25 cellular contexts compared by ENCODE assay signal in genomic region chr18:56738184-56738583, GRCh38.
"Had no signal": no experiment of that assay in that cellular context is flagged by ENCODE, and none has a peak within 500 bp of the region (broad histone marks: within the 10 kb centered on the region; RNA-seq: fewer than 3 reads in every experiment).

No MANE protein-coding gene starts in this region.

- H3K4me1 ChIP-seq: gastroesophageal sphincter, neural progenitor cell, prostate gland, sigmoid colon, stomach, thyroid gland, vagina had no signal

- H3K79me2 ChIP-seq: hepatocyte had no signal

- H3K36me3 ChIP-seq: gastroesophageal sphincter, neural progenitor cell, prostate gland, thyroid gland, vagina had no signal

- H3K27ac ChIP-seq: epithelial cell of prostate, gastroesophageal sphincter, heart left ventricle, hepatocyte, neural progenitor cell, prostate gland, sigmoid colon, stomach, thyroid gland, vagina had no signal

- ATAC-seq: esophagus mucosa; gastroesophageal sphincter; heart left ventricle; left lobe of liver; mucosa of descending colon; naive thymus-derived CD4-positive, alpha-beta T cell; right cardiac atrium; stimulated activated effector memory CD8-positive, alpha-beta T cell treated with anti-CD3 and anti-CD28 coated beads, Interleukin-12 subunit alpha, Interleukin-12 subunit beta, amount 100 ng/mL, for 72 hours had no signal

- H3K9me3 ChIP-seq: gastroesophageal sphincter, mucosa of descending colon, prostate gland, sigmoid colon, stomach, thyroid gland, vagina had no signal

- DNase-seq: effector CD8-positive, alpha-beta T cell; endodermal cell; foreskin fibroblast; heart left ventricle; kidney; mucosa of descending colon; naive thymus-derived CD4-positive, alpha-beta T cell; right cardiac atrium; sigmoid colon; stimulated activated CD4-positive, alpha-beta T cell treated with anti-CD3 and anti-CD28 coated beads, Interleukin-2, amount 100 ng/mL, for 24 hours; stimulated activated CD4-positive, alpha-beta T cell treated with anti-CD3 and anti-CD28 coated beads, Interleukin-4, amount 100 ng/mL, for 24 hours; stimulated activated naive CD4-positive, alpha-beta T cell treated with Interleukin-2 at 50 U/mL for 16 hours; stomach; thyroid gland; trophoblast cell had no signal

- H3K4me3 ChIP-seq: gastroesophageal sphincter, heart left ventricle, hepatocyte, lung, mucosa of descending colon, neural progenitor cell, prostate gland, sigmoid colon, stomach, thyroid gland, vagina had no signal

- H3K27me3 ChIP-seq: gastroesophageal sphincter, heart left ventricle, hepatocyte, neural progenitor cell, sigmoid colon, stomach, thyroid gland, vagina had no signal

- H3K4me2 ChIP-seq: hepatocyte, neural progenitor cell had no signal

- H3K9ac ChIP-seq: neural progenitor cell had no signal
